Comparison of ENCODE assay signal across 26 cellular contexts in genomic region chr3:112048911-112049310, GRCh38. TPM values are rescaled to one million over a fixed set of nuclear protein-coding genes. Genes with fewer than 3 reads are reported as not detected.
"Had no signal": no experiment of that assay in that cellular context is flagged by ENCODE, and none has a peak within 500 bp of the region (broad histone marks: within the 10 kb centered on the region; RNA-seq: fewer than 3 reads in every experiment).

No MANE protein-coding gene starts in this region.

- H3K4me1 Mint-ChIP-seq: immature natural killer cell had no signal

- H3K36me3 ChIP-seq: colonic mucosa, heart right ventricle, pancreas, thyroid gland, uterus had no signal

- H3K27me3 Mint-ChIP-seq: progenitor cell of endocrine pancreas, type B pancreatic cell had no signal

- ATAC-seq: esophagus mucosa; heart right ventricle; left cardiac atrium; left ventricle myocardium superior; naive thymus-derived CD4-positive, alpha-beta T cell; pancreas; right cardiac atrium had no signal

- H3K4me3 Mint-ChIP-seq: immature natural killer cell; naive thymus-derived CD4-positive, alpha-beta T cell; type B pancreatic cell had no signal

- H3K27ac Mint-ChIP-seq: immature natural killer cell, progenitor cell of endocrine pancreas, type B pancreatic cell had no signal

- H3K4me3 ChIP-seq: colonic mucosa, heart right ventricle, pancreas, thyroid gland, uterus had no signal

- H3K4me1 ChIP-seq: colonic mucosa, pancreas, thyroid gland had no signal

- H3K36me3 Mint-ChIP-seq: immature natural killer cell; naive thymus-derived CD4-positive, alpha-beta T cell; type B pancreatic cell had no signal

- H3K27ac ChIP-seq: colonic mucosa, heart right ventricle, pancreas, thyroid gland, uterus had no signal

- DNase-seq: cerebellar nuclear complex; colonic mucosa; effector CD4-positive, alpha-beta T cell; heart right ventricle; hypothalamus; immature natural killer cell; kidney; left cardiac atrium; left ventricle myocardium superior; naive thymus-derived CD4-positive, alpha-beta T cell; occipital lobe; pancreas; right cardiac atrium; small intestine; stimulated activated CD4-positive, alpha-beta T cell treated with anti-CD3 and anti-CD28 coated beads, Interleukin-12 subunit alpha, Interleukin-12 subunit beta, amount 100 ng/mL, for 4 hours; stimulated activated naive CD4-positive, alpha-beta T cell; thyroid gland; uterus had no signal

- H3K9me3 ChIP-seq: colonic mucosa, heart right ventricle, pancreas, thyroid gland, uterus had no signal

- H3K9me3 Mint-ChIP-seq: immature natural killer cell; naive thymus-derived CD4-positive, alpha-beta T cell; type B pancreatic cell had no signal

- H3K27me3 ChIP-seq: colonic mucosa, pancreas, thyroid gland had no signal

RNA-seq across cellular contexts. Expression of gene TMPRSS7, which starts 14.4 kb away (rescaled TPM):
- total RNA-seq: colonic mucosa; dermis microvascular lymphatic vessel endothelial cell; esophagus mucosa; fibroblast of lung; heart right ventricle; kidney; left cardiac atrium; left ventricle myocardium superior; lung microvascular endothelial cell; mesenteric fat pad; mononuclear cell; naive thymus-derived CD4-positive, alpha-beta T cell; progenitor cell of endocrine pancreas; right cardiac atrium; uterus had no signal

RNA-seq across cellular contexts. Expression of gene TAGLN3, which starts 50.2 kb away (rescaled TPM):
- total RNA-seq: dermis microvascular lymphatic vessel endothelial cell, esophagus mucosa, left cardiac atrium, left ventricle myocardium superior, lung microvascular endothelial cell, mesenteric fat pad, mononuclear cell had no signal
